Comparison of ENCODE assay signal across 20 cellular contexts in genomic region chr10:62278461-62278910, GRCh38. TPM values are rescaled to one million over a fixed set of nuclear protein-coding genes. Genes with fewer than 3 reads are reported as not detected.
DNase-seq lines count a peak whose midpoint lies in the region; ATAC-seq and TF ChIP-seq lines count a peak whose summit lies in the region.
"Had no signal": no experiment of that assay in that cellular context is flagged by ENCODE, and none has a peak within 500 bp of the region (broad histone marks: within the 10 kb centered on the region; RNA-seq: fewer than 3 reads in every experiment).

No MANE protein-coding gene starts in this region.

- H3K36me3 ChIP-seq in PC-3 (ENCODE audit: low read depth, low read length): no peaks in the 10 kb centered on the region
- H3K36me3 ChIP-seq in CD8-positive, alpha-beta T cell (ENCODE audit: insufficient read depth, low read length): no peaks in the 10 kb centered on the region
- H3K36me3 ChIP-seq: BLaER1, SJCRH30 had no signal

- H3K27ac Mint-ChIP-seq in CD8-positive, alpha-beta T cell: no peak overlapping the region
- no peak overlapping the region for H3K27ac Mint-ChIP-seq in activated T-helper 2 cell treated with anti-CD3 and anti-CD28 coated beads, Interferon-gamma antibody, Interleukin-2, Interleukin-4, amounts not matched to agents 10 μg/mL and 5 μg/mL and 100 μg/mL, durations not matched to agents 14 hours and 24 hours and 36 hours
- H3K27ac Mint-ChIP-seq: activated T-helper 17 cell treated with anti-CD3 and anti-CD28 coated beads, Interleukin-2, amount 50 U/mL, for 72 hours; IgD-negative memory B cell had no signal

- ATAC-seq in PC-3: peak; percentile 15
- ATAC-seq in CD8-positive, alpha-beta T cell: no peak
- no peak for ATAC-seq in GM19324 (IDR thresholded peaks at IDR 0.05; ENCODE audit: low FRiP score, unreplicated experiment)
- ATAC-seq: activated T-helper 17 cell treated with anti-CD3 and anti-CD28 coated beads, Interleukin-2, amount 50 U/mL, for 72 hours had no signal

- no peak overlapping the region for H3K4me2 ChIP-seq in PC-3 (ENCODE audit: low read length)
- H3K4me2 ChIP-seq: BLaER1 had no signal

- no peaks in the 10 kb centered on the region for H3K79me2 ChIP-seq in PC-3 (ENCODE audit: low read length)
- H3K79me2 ChIP-seq: parathyroid adenoma had no signal

- no peak overlapping the region for H2AFZ ChIP-seq in PC-3 (ENCODE audit: low read length)
- H2AFZ ChIP-seq: parathyroid adenoma had no signal

- H3K27ac ChIP-seq in PC-3 (ENCODE audit: low read length): no peak overlapping the region
- H3K27ac ChIP-seq in CD8-positive, alpha-beta T cell (ENCODE audit: low read depth, low read length): no peak overlapping the region
- H3K27ac ChIP-seq: BLaER1, parathyroid adenoma, SJCRH30, skin epidermis had no signal

- H3K9me2 ChIP-seq in PC-3 (replicated peaks; ENCODE audit: low read length): no peaks in the 10 kb centered on the region

- no peak overlapping the region for H3K9ac ChIP-seq in PC-3 (ENCODE audit: low read length)
- H3K9ac ChIP-seq: BLaER1, parathyroid adenoma had no signal

- no peaks in the 10 kb centered on the region for H3F3A ChIP-seq in PC-3 (ENCODE audit: low read length, unreplicated experiment)

- H3K9me3 ChIP-seq in PC-3 (ENCODE audit: low read length): no peaks in the 10 kb centered on the region
- H3K9me3 ChIP-seq in CD8-positive, alpha-beta T cell (ENCODE audit: low read length): no peaks in the 10 kb centered on the region
- H3K9me3 ChIP-seq: SJCRH30 had no signal

- no peaks in the 10 kb centered on the region for H4K20me1 ChIP-seq in PC-3 (ENCODE audit: low read length)
- H4K20me1 ChIP-seq: BLaER1 had no signal

- H3K4me3 Mint-ChIP-seq in CD8-positive, alpha-beta T cell: no peak overlapping the region
- H3K4me3 Mint-ChIP-seq in activated T-helper 2 cell treated with anti-CD3 and anti-CD28 coated beads, Interferon-gamma antibody, Interleukin-2, Interleukin-4, amounts not matched to agents 10 μg/mL and 5 μg/mL and 100 μg/mL, durations not matched to agents 14 hours and 24 hours and 36 hours (ENCODE audit: low read depth): no peak overlapping the region
- H3K4me3 Mint-ChIP-seq: activated T-helper 17 cell treated with anti-CD3 and anti-CD28 coated beads, Interleukin-2, amount 50 U/mL, for 72 hours; IgD-negative memory B cell had no signal

- peaks cover 14% of the 10 kb centered on the region for H3K27me3 Mint-ChIP-seq in CD8-positive, alpha-beta T cell (ENCODE audit: low read depth)
- peaks cover 23% of the 10 kb centered on the region for H3K27me3 Mint-ChIP-seq in activated T-helper 2 cell treated with anti-CD3 and anti-CD28 coated beads, Interferon-gamma antibody, Interleukin-2, Interleukin-4, amounts not matched to agents 10 μg/mL and 5 μg/mL and 100 μg/mL, durations not matched to agents 14 hours and 24 hours and 36 hours (ENCODE audit: low read depth)

- no peaks in the 10 kb centered on the region for H3K27me3 ChIP-seq in PC-3 (ENCODE audit: low read length)
- no peaks in the 10 kb centered on the region for H3K27me3 ChIP-seq in CD8-positive, alpha-beta T cell (ENCODE audit: insufficient read depth, low read length)
- H3K27me3 ChIP-seq: BLaER1, SJCRH30 had no signal

- intact Hi-C loops in PC-3 (cut with micrococcal nuclease): no loop called here
- intact Hi-C loops in CD8-positive, alpha-beta T cell (cut with DNase I, micrococcal nuclease): no loop called here
- intact Hi-C loops in activated T-helper 2 cell treated with anti-CD3 and anti-CD28 coated beads, Interferon-gamma antibody, Interleukin-2, Interleukin-4, amounts not matched to agents 10 μg/mL and 5 μg/mL and 100 μg/mL, durations not matched to agents 14 hours and 24 hours and 36 hours (cut with micrococcal nuclease): no loop called here

- POLR2A ChIA-PET in PC-3 (lab: Charles Lee; ENCODE audit: unreplicated experiment): interaction anchor here (0.6 kb wide), 1 partner anchor 905 kb away, joined by 4 read pairs; no protein-coding TSS in a partner anchor
- POLR2A ChIA-PET in CD8-positive, alpha-beta T cell (lab: Charles Lee): no interaction called here

- H3K4me3 ChIP-seq in PC-3 (ENCODE audit: low read length): no peak overlapping the region
- H3K4me3 ChIP-seq in retinal pigment epithelial cell (ENCODE audit: low read length): no peak overlapping the region
- no peak overlapping the region for H3K4me3 ChIP-seq in CD8-positive, alpha-beta T cell (ENCODE audit: low read depth, low read length)
- H3K4me3 ChIP-seq: BLaER1, SJCRH30, skin epidermis had no signal

- H3K4me1 Mint-ChIP-seq in CD8-positive, alpha-beta T cell (ENCODE audit: low read depth): no peaks in the 10 kb centered on the region
- H3K4me1 Mint-ChIP-seq in activated T-helper 2 cell treated with anti-CD3 and anti-CD28 coated beads, Interferon-gamma antibody, Interleukin-2, Interleukin-4, amounts not matched to agents 10 μg/mL and 5 μg/mL and 100 μg/mL, durations not matched to agents 14 hours and 24 hours and 36 hours (ENCODE audit: low read depth): no peaks in the 10 kb centered on the region
- H3K4me1 Mint-ChIP-seq: activated T-helper 17 cell treated with anti-CD3 and anti-CD28 coated beads, Interleukin-2, amount 50 U/mL, for 72 hours; IgD-negative memory B cell had no signal

- no peaks in the 10 kb centered on the region for H3K9me3 Mint-ChIP-seq in CD8-positive, alpha-beta T cell
- H3K9me3 Mint-ChIP-seq in activated T-helper 2 cell treated with anti-CD3 and anti-CD28 coated beads, Interferon-gamma antibody, Interleukin-2, Interleukin-4, amounts not matched to agents 10 μg/mL and 5 μg/mL and 100 μg/mL, durations not matched to agents 14 hours and 24 hours and 36 hours: no peaks in the 10 kb centered on the region
- H3K9me3 Mint-ChIP-seq: activated T-helper 17 cell treated with anti-CD3 and anti-CD28 coated beads, Interleukin-2, amount 50 U/mL, for 72 hours; IgD-negative memory B cell had no signal

- no peaks in the 10 kb centered on the region for H3K4me1 ChIP-seq in PC-3 (ENCODE audit: insufficient read depth, low read length)
- H3K4me1 ChIP-seq in CD8-positive, alpha-beta T cell (ENCODE audit: insufficient read depth, low read length): no peaks in the 10 kb centered on the region
- H3K4me1 ChIP-seq: BLaER1, parathyroid adenoma had no signal

- in situ Hi-C loops in Caki2 (cut with HindIII; ENCODE audit: low pct_unique_long_range_greater_than_20kb, low sequenced_read_pairs): no loop called here

- no peak for TF ChIP-seq CTCF in PC-3 (conservative IDR thresholded peaks at IDR 0.05; ENCODE audit: low read depth, low read length)
- TF ChIP-seq CTCF in retinal pigment epithelial cell (conservative IDR thresholded peaks at IDR 0.05; ENCODE audit: low read depth, low read length): no peak
- no peak for TF ChIP-seq CTCF in CD8-positive, alpha-beta T cell (IDR thresholded peaks at IDR 0.05)

- BruUV-seq in PC-3 (replicated peaks; lab: Mats Ljungman, UMichigan): no TSS peak

- H3K36me3 Mint-ChIP-seq in CD8-positive, alpha-beta T cell: no peaks in the 10 kb centered on the region
- H3K36me3 Mint-ChIP-seq in activated T-helper 2 cell treated with anti-CD3 and anti-CD28 coated beads, Interferon-gamma antibody, Interleukin-2, Interleukin-4, amounts not matched to agents 10 μg/mL and 5 μg/mL and 100 μg/mL, durations not matched to agents 14 hours and 24 hours and 36 hours (ENCODE audit: low read depth): no peaks in the 10 kb centered on the region
- H3K36me3 Mint-ChIP-seq: IgD-negative memory B cell had no signal

- CTCF ChIA-PET in PC-3 (lab: Charles Lee): interaction anchor here (0.6 kb wide), 1 partner anchor 291 kb away, joined by 4 read pairs; no protein-coding TSS in a partner anchor
- CTCF ChIA-PET in CD8-positive, alpha-beta T cell (lab: Charles Lee): no interaction called here

- peak; percentile 37 for DNase-seq in Caki2 (ENCODE audit: low read depth)
- DNase-seq in PC-3: peak; percentile 28
- peak; percentile 42 for DNase-seq in fibroblast of gingiva (ENCODE audit: low read depth)
- DNase-seq in retinal pigment epithelial cell (ENCODE audit: low read depth): peak; percentile 40
- DNase-seq in NCI-H187 (lab: John Stamatoyannopoulos, UW): no peak
- no peak for DNase-seq in CD8-positive, alpha-beta T cell
- DNase-seq in activated T-helper 2 cell treated with anti-CD3 and anti-CD28 coated beads, Interferon-gamma antibody, Interleukin-2, Interleukin-4, amounts not matched to agents 10 μg/mL and 5 μg/mL and 100 μg/mL, durations not matched to agents 14 hours and 24 hours and 36 hours (ENCODE audit: low spot score): no peak
- DNase-seq: activated CD4-positive, alpha-beta T cell treated with anti-CD3 and anti-CD28 coated beads for 1 hour; DMS153; MV-4-11; NCI-H2029 treated with DMSO at 0.1 percent for 48 hours; NCI-H524 treated with DMSO at 0.1 percent for 48 hours; T1000 had no signal

RNA-seq across cellular contexts. Expression of gene RTKN2, which starts 9.8 kb away (rescaled TPM):
- total RNA-seq in Caki2 (2014; rRNA removed; shearing (Covaris generic); ENCODE audit: low replicate concordance): 3.6 and 4.9 TPM in 2 replicates
- 24.8 and 26.6 TPM in 2 replicates for total RNA-seq in PC-3 (2014; rRNA removed)
- under 1 TPM; 0.49 to 0.61 TPM for total RNA-seq in CD8-positive, alpha-beta T cell
- total RNA-seq in activated T-helper 2 cell treated with anti-CD3 and anti-CD28 coated beads, Interferon-gamma antibody, Interleukin-2, Interleukin-4, amounts not matched to agents 10 μg/mL and 5 μg/mL and 100 μg/mL, durations not matched to agents 14 hours and 24 hours and 36 hours: 2.8 and 2.9 TPM in 2 replicates

Comparison
In these comparisons a context has a peak if more than half of its experiments do, and no peak if none do; other contexts are left out.
1. DNase-seq: peak in Caki2 (single experiment), PC-3 (single experiment), fibroblast of gingiva (single experiment) and retinal pigment epithelial cell (single experiment); none in NCI-H187 (0 of 2), CD8-positive, alpha-beta T cell (0 of 7) and activated T-helper 2 cell treated with anti-CD3 and anti-CD28 coated beads, Interferon-gamma antibody, Interleukin-2, Interleukin-4, amounts not matched to agents 10 μg/mL and 5 μg/mL and 100 μg/mL, durations not matched to agents 14 hours and 24 hours and 36 hours (single experiment).